Comparison of ENCODE assay signal across 9 cellular contexts in genomic region chr7:155764432-155764798, GRCh38. TPM values are rescaled to one million over a fixed set of nuclear protein-coding genes. Genes with fewer than 3 reads are reported as not detected.
DNase-seq lines count a peak whose midpoint lies in the region; ATAC-seq and TF ChIP-seq lines count a peak whose summit lies in the region.
"Had no signal": no experiment of that assay in that cellular context is flagged by ENCODE, and none has a peak within 500 bp of the region (broad histone marks: within the 10 kb centered on the region; RNA-seq: fewer than 3 reads in every experiment).

No MANE protein-coding gene starts in this region.

- H3K9me3 ChIP-seq in spleen = no peaks in the 10 kb centered on the region
- H3K9me3 ChIP-seq: pancreas had no signal

- no peak for TF ChIP-seq CTCF in spleen (IDR thresholded peaks at IDR 0.05 in 8 of 11, conservative IDR thresholded peaks at IDR 0.05 in 3 of 11)

- H3K9me3 Mint-ChIP-seq in activated T-helper 17 cell treated with anti-CD3 and anti-CD28 coated beads, Interleukin-2, amount 50 U/mL, for 72 hours = no peaks in the 10 kb centered on the region

- peaks cover 12 to 74% (median 45%) of the 10 kb centered on the region in 6 donors for H3K4me1 ChIP-seq in spleen

- H3K36me3 ChIP-seq in spleen = peaks cover 0 to 74% (median 43%) of the 10 kb centered on the region in 6 donors

- peak overlapping the region; percentile 99 for H3K27ac Mint-ChIP-seq in activated T-helper 17 cell treated with anti-CD3 and anti-CD28 coated beads, Interleukin-2, amount 50 U/mL, for 72 hours

- peak; percentile 55 for ATAC-seq in GM19043 (IDR thresholded peaks at IDR 0.05; ENCODE audit: low read depth, unreplicated experiment)
- ATAC-seq in HG03108 (IDR thresholded peaks at IDR 0.05; ENCODE audit: unreplicated experiment) = peak; percentile 42
- ATAC-seq in activated T-helper 17 cell treated with anti-CD3 and anti-CD28 coated beads, Interleukin-2, amount 50 U/mL, for 72 hours (replicated peaks) = peak; percentile 82
- no peak for ATAC-seq in HG03469 (IDR thresholded peaks at IDR 0.05; ENCODE audit: unreplicated experiment)
- ATAC-seq in GM18520 (IDR thresholded peaks at IDR 0.05; ENCODE audit: unreplicated experiment) = no peak

- H3K4me3 Mint-ChIP-seq in activated T-helper 17 cell treated with anti-CD3 and anti-CD28 coated beads, Interleukin-2, amount 50 U/mL, for 72 hours = peak overlapping the region; percentile 93

- H3K27ac ChIP-seq in spleen = peak overlapping the region; percentile 13 to 86 (median 66)

- no peaks in the 10 kb centered on the region for H3K27me3 Mint-ChIP-seq in activated T-helper 17 cell treated with anti-CD3 and anti-CD28 coated beads, Interleukin-2, amount 50 U/mL, for 72 hours

- peak overlapping the region in 1 of 8 donors; percentile 51 for H3K4me3 ChIP-seq in spleen
- H3K4me3 ChIP-seq: pancreas had no signal

- H3K27me3 ChIP-seq in spleen (replicated peaks in 1 of 7) = no peaks in the 10 kb centered on the region
- H3K27me3 ChIP-seq: pancreas had no signal

- peaks cover 45% of the 10 kb centered on the region for H3K4me1 Mint-ChIP-seq in activated T-helper 17 cell treated with anti-CD3 and anti-CD28 coated beads, Interleukin-2, amount 50 U/mL, for 72 hours

- intact Hi-C loops in spleen (cut with DNase I; ENCODE audit: low total_unique reads) (no loop called here), posterior vena cava (cut with DNase I) (loop anchor here in 1 of 2 donors (10.0 kb wide), 1 partner anchor 170 kb away; no protein-coding TSS in a partner anchor)

- WGBS in spleen, 5 donors = 40 to 56% (median 49%) methylated on average over 7 to 8 of the region's 8 CpGs

- peaks cover 92% of the 10 kb centered on the region for H3K36me3 Mint-ChIP-seq in activated T-helper 17 cell treated with anti-CD3 and anti-CD28 coated beads, Interleukin-2, amount 50 U/mL, for 72 hours (ENCODE audit: low read depth)

- DNase-seq in spleen (no peak), H4 (ENCODE audit: low spot score) (no peak), posterior vena cava (ENCODE audit: low spot score) (no peak)
- DNase-seq: pancreas had no signal

- TF ChIP-seq POLR2A in spleen (IDR thresholded peaks at IDR 0.05) = no peak

RNA-seq across cellular contexts. Expression of gene SHH, which starts 47.8 kb away (rescaled TPM):
- not detected for total RNA-seq in activated T-helper 17 cell treated with anti-CD3 and anti-CD28 coated beads, Interleukin-2, amount 50 U/mL, for 72 hours
- total RNA-seq in spleen = not detected
- polyA plus RNA-seq in spleen = not detected
- total RNA-seq in H4 (2014; rRNA removed; shearing (Covaris generic)) = not detected in 2 replicates
- not detected for total RNA-seq in posterior vena cava

Comparison
In these comparisons a context has a peak if more than half of its experiments do, and no peak if none do; other contexts are left out.
1. ATAC-seq: peak in GM19043 (single experiment), HG03108 (single experiment) and activated T-helper 17 cell treated with anti-CD3 and anti-CD28 coated beads, Interleukin-2, amount 50 U/mL, for 72 hours (single experiment); none in HG03469 (single experiment) and GM18520 (single experiment).